ENCODE assay signal across 35 cellular contexts in genomic region chr17:65916425-65916824, GRCh38.
A peak's percentile ranks its signal among the peaks of the same experiment; 100 is the strongest.
DNase-seq lines count a peak whose midpoint lies in the region; ATAC-seq, FAIRE-seq and TF ChIP-seq lines count a peak whose summit lies in the region.
"Had no signal": no experiment of that assay in that cellular context is flagged by ENCODE, and none has a peak within 500 bp of the region (broad histone marks: within the 10 kb centered on the region; RNA-seq: fewer than 3 reads in every experiment).

No MANE protein-coding gene starts in this region.

- no peak for TF ChIP-seq EP300 in HepG2 (IDR thresholded peaks at IDR 0.05; ENCODE audit: low read depth in 2 of 2, low read length in 2 of 2)
- TF ChIP-seq EP300 in HepG2 (CRISPR knock-in tag; IDR thresholded peaks at IDR 0.05; ENCODE audit: borderline replicate concordance) = no peak
- no peak for TF ChIP-seq EP300 in gastroesophageal sphincter (IDR thresholded peaks at IDR 0.05)

- peaks cover 24% of the 10 kb centered on the region for H3K4me1 Mint-ChIP-seq in activated CD4-positive, alpha-beta T cell treated with anti-CD3 and anti-CD28 coated beads for 36 hours
- H3K4me1 Mint-ChIP-seq in neural progenitor cell = peaks cover 28% of the 10 kb centered on the region
- H3K4me1 Mint-ChIP-seq: CD14-positive monocyte had no signal

- no peaks in the 10 kb centered on the region for H3K27me3 ChIP-seq in HepG2 (ENCODE audit: control insufficient read depth in 1 of 2, insufficient read depth in 2 of 2, low read length in 2 of 2)
- H3K27me3 ChIP-seq in right lobe of liver = no peaks in the 10 kb centered on the region
- H3K27me3 ChIP-seq in neural progenitor cell = no peaks in the 10 kb centered on the region
- no peaks in the 10 kb centered on the region for H3K27me3 ChIP-seq in gastroesophageal sphincter
- H3K27me3 ChIP-seq: BLaER1; BLaER1 treated with 17β-estradiol and CSF1 and Interleukin-3, amounts not matched to agents 10 nM and 100 nM had no signal

- H3K4me3 ChIP-seq in HepG2 (replicated peaks in 1 of 3; ENCODE audit: insufficient read depth in 1 of 3, low read depth in 2 of 3, low read length in 3 of 3) (no peak overlapping the region), right lobe of liver (no peak overlapping the region), neural progenitor cell (no peak overlapping the region), gastroesophageal sphincter (no peak overlapping the region)
- H3K4me3 ChIP-seq: A549; BLaER1; BLaER1 treated with 17β-estradiol and CSF1 and Interleukin-3, amounts not matched to agents 10 nM and 100 nM had no signal

- no peak for TF ChIP-seq CTCF in HepG2 (CRISPR knock-in tag; IDR thresholded peaks at IDR 0.05)
- TF ChIP-seq CTCF in right lobe of liver (IDR thresholded peaks at IDR 0.05) = no peak
- no peak for TF ChIP-seq CTCF in neural progenitor cell (IDR thresholded peaks at IDR 0.05)
- no peak for TF ChIP-seq CTCF in gastroesophageal sphincter (IDR thresholded peaks at IDR 0.05)

- no TSS peak for BruUV-seq in HepG2 (replicated peaks; lab: Mats Ljungman, UMichigan)

- CTCF ChIA-PET in activated CD4-positive, alpha-beta T cell treated with anti-CD3 and anti-CD28 coated beads for 36 hours (lab: Charles Lee) = interaction anchor here (0.6 kb wide), 1 partner anchor 625 kb away, joined by 3 read pairs; no protein-coding TSS in a partner anchor
- CTCF ChIA-PET in HepG2 (lab: Yijun Ruan, JAX; ENCODE audit: low intra/inter-chr PET ratio, low total read pairs) = no interaction called here

- POLR2A ChIA-PET in activated CD4-positive, alpha-beta T cell treated with anti-CD3 and anti-CD28 coated beads for 36 hours (lab: Charles Lee) = interaction anchor here (0.6 kb wide), 1 partner anchor 1678 kb away, joined by 3 read pairs; no protein-coding TSS in a partner anchor
- POLR2A ChIA-PET in HepG2 (lab: Yijun Ruan, JAX) = no interaction called here

- H3K9me3 Mint-ChIP-seq in activated CD4-positive, alpha-beta T cell treated with anti-CD3 and anti-CD28 coated beads for 36 hours (ENCODE audit: low read depth) = peaks cover 7% of the 10 kb centered on the region
- H3K9me3 Mint-ChIP-seq in neural progenitor cell = peaks cover 8% of the 10 kb centered on the region
- H3K9me3 Mint-ChIP-seq: CD8-positive, alpha-beta T cell had no signal

- H4K20me1 ChIP-seq in HepG2 (ENCODE audit: insufficient read depth, low read length) (no peaks in the 10 kb centered on the region), neural progenitor cell (ENCODE audit: low read depth) (no peaks in the 10 kb centered on the region)
- H4K20me1 ChIP-seq: BLaER1; BLaER1 treated with 17β-estradiol and CSF1 and Interleukin-3, amounts not matched to agents 10 nM and 100 nM had no signal

- no peaks in the 10 kb centered on the region for H3K27me3 Mint-ChIP-seq in activated CD4-positive, alpha-beta T cell treated with anti-CD3 and anti-CD28 coated beads for 36 hours
- peaks cover 6% of the 10 kb centered on the region for H3K27me3 Mint-ChIP-seq in neural progenitor cell (ENCODE audit: insufficient read depth, low read depth)
- H3K27me3 Mint-ChIP-seq: B cell; CD4-positive, alpha-beta memory T cell; CD4-positive, alpha-beta T cell had no signal

- no peak overlapping the region for H3K4me2 ChIP-seq in HepG2 (ENCODE audit: low read depth, low read length)
- no peak overlapping the region for H3K4me2 ChIP-seq in neural progenitor cell
- H3K4me2 ChIP-seq: A549; BLaER1; BLaER1 treated with 17β-estradiol and CSF1 and Interleukin-3, amounts not matched to agents 10 nM and 100 nM had no signal

- no peak for DNase-seq in activated CD4-positive, alpha-beta T cell treated with anti-CD3 and anti-CD28 coated beads for 36 hours
- DNase-seq in activated CD4-positive, alpha-beta T cell treated with anti-CD3 and anti-CD28 coated beads, Interleukin-2, amount 50 U/mL, for 1 hour = no peak
- DNase-seq in HepG2 (ENCODE audit: low spot score) = peak; percentile 34
- DNase-seq in right lobe of liver = no peak
- DNase-seq in neural progenitor cell (ENCODE audit: low spot score) = no peak
- DNase-seq: 8988T; ACHN; AML-193; BE2C; C1 segment of cervical spinal cord; Caco-2; Calu3; CD4-positive, alpha-beta memory T cell; CD4-positive, alpha-beta T cell; CD4-positive, CD25-positive, alpha-beta regulatory T cell; CD8-positive, alpha-beta memory T cell; CD8-positive, alpha-beta T cell; COR-L47; DMS 273 treated with DMSO at 0.1 percent for 48 hours; DMS153; DMS53; DMS79; DMS79 treated with DMSO at 0.1 percent for 48 hours; DND-41; EL had no signal

- intact Hi-C loops in activated CD4-positive, alpha-beta T cell treated with anti-CD3 and anti-CD28 coated beads for 36 hours (cut with DNase I, micrococcal nuclease) = no loop called here
- intact Hi-C loops in HepG2 (cut with micrococcal nuclease; ENCODE audit: unreplicated experiment) = no loop called here
- intact Hi-C loops in right lobe of liver (cut with DNase I) = no loop called here

- no peak overlapping the region for H3K9ac ChIP-seq in HepG2 (ENCODE audit: insufficient read depth, low read depth, low read length)
- H3K9ac ChIP-seq in neural progenitor cell = no peak overlapping the region
- H3K9ac ChIP-seq: BLaER1; BLaER1 treated with 17β-estradiol and CSF1 and Interleukin-3, amounts not matched to agents 10 nM and 100 nM had no signal

- H3K36me3 Mint-ChIP-seq in activated CD4-positive, alpha-beta T cell treated with anti-CD3 and anti-CD28 coated beads for 36 hours (ENCODE audit: low read depth) = peaks cover 2% of the 10 kb centered on the region
- peaks cover 25% of the 10 kb centered on the region for H3K36me3 Mint-ChIP-seq in neural progenitor cell
- H3K36me3 Mint-ChIP-seq: CD14-positive monocyte; CD4-positive, CD25-positive, alpha-beta regulatory T cell; CD8-positive, alpha-beta T cell had no signal

- WGBS in HepG2 (ENCODE audit: low lambda C conversion rate) = 14% methylated on average over 2 of the region's 2 CpGs
- 81% methylated on average over 2 of the region's 2 CpGs for WGBS in right lobe of liver (ENCODE audit: insufficient coverage, low coverage, low lambda C conversion rate, missing lambda C conversion rate)
- 80 to 100% methylated on average over 1 to 2 of the region's 2 CpGs for WGBS in gastroesophageal sphincter (ENCODE audit: low coverage in 1 of 2), 2 donors

- no peak overlapping the region for H2AFZ ChIP-seq in HepG2 (ENCODE audit: low read length)
- no peak overlapping the region for H2AFZ ChIP-seq in neural progenitor cell (replicated peaks)

- H3K4me3 Mint-ChIP-seq in activated CD4-positive, alpha-beta T cell treated with anti-CD3 and anti-CD28 coated beads for 36 hours = no peak overlapping the region
- no peak overlapping the region for H3K4me3 Mint-ChIP-seq in neural progenitor cell
- H3K4me3 Mint-ChIP-seq: B cell; CD14-positive monocyte; CD4-positive, alpha-beta T cell; CD8-positive, alpha-beta memory T cell; CD8-positive, alpha-beta T cell had no signal

- no peaks in the 10 kb centered on the region for H3K79me2 ChIP-seq in HepG2 (ENCODE audit: insufficient read depth, low read length)
- H3K79me2 ChIP-seq in neural progenitor cell (ENCODE audit: low read depth) = no peaks in the 10 kb centered on the region

- in situ Hi-C loops in HepG2 (cut with HindIII; ENCODE audit: extremely low pct_ligation_motif_present, low pct_unique_long_range_greater_than_20kb) = no loop called here

- peak overlapping the region; percentile 70 for H3K27ac Mint-ChIP-seq in activated CD4-positive, alpha-beta T cell treated with anti-CD3 and anti-CD28 coated beads for 36 hours
- H3K27ac Mint-ChIP-seq in neural progenitor cell = peak overlapping the region; percentile 44
- H3K27ac Mint-ChIP-seq: B cell; CD4-positive, alpha-beta T cell; CD4-positive, CD25-positive, alpha-beta regulatory T cell; CD8-positive, alpha-beta T cell had no signal

- H3K27ac ChIP-seq in HepG2 (ENCODE audit: extremely low read length, insufficient read depth, low read length) (no peak overlapping the region), right lobe of liver (no peak overlapping the region), neural progenitor cell (no peak overlapping the region), gastroesophageal sphincter (no peak overlapping the region)
- H3K27ac ChIP-seq: 22Rv1; A549; BLaER1; BLaER1 treated with 17β-estradiol and CSF1 and Interleukin-3, amounts not matched to agents 10 nM and 100 nM; C4-2B had no signal

- no peaks in the 10 kb centered on the region for H3F3A ChIP-seq in neural progenitor cell (ENCODE audit: low read depth)

- no peak for TF ChIP-seq POLR2A in HepG2 (IDR thresholded peaks at IDR 0.05; ENCODE audit: insufficient read depth in 1 of 2, low read depth in 2 of 2, low read length in 2 of 2)
- TF ChIP-seq POLR2A in right lobe of liver (IDR thresholded peaks at IDR 0.05) = no peak
- TF ChIP-seq POLR2A in gastroesophageal sphincter (IDR thresholded peaks at IDR 0.05) = no peak

- no peaks in the 10 kb centered on the region for H3K9me3 ChIP-seq in HepG2 (ENCODE audit: low read length)
- peaks cover 0 to 3% (median 0%) of the 10 kb centered on the region in 4 donors for H3K9me3 ChIP-seq in right lobe of liver
- no peaks in the 10 kb centered on the region for H3K9me3 ChIP-seq in neural progenitor cell (ENCODE audit: low read depth)
- no peaks in the 10 kb centered on the region for H3K9me3 ChIP-seq in gastroesophageal sphincter
- H3K9me3 ChIP-seq: A549, BE2C, Caco-2 had no signal

- peaks cover 48% of the 10 kb centered on the region for H3K4me1 ChIP-seq in HepG2 (ENCODE audit: insufficient read depth, low read length)
- no peaks in the 10 kb centered on the region for H3K4me1 ChIP-seq in right lobe of liver
- H3K4me1 ChIP-seq in neural progenitor cell = peaks cover 11% of the 10 kb centered on the region
- no peaks in the 10 kb centered on the region for H3K4me1 ChIP-seq in gastroesophageal sphincter
- H3K4me1 ChIP-seq: A549; BE2C; BLaER1; BLaER1 treated with 17β-estradiol and CSF1 and Interleukin-3, amounts not matched to agents 10 nM and 100 nM; Caco-2 had no signal

- no peak for TF ChIP-seq RAD21 in HepG2 (CRISPR knock-in tag; IDR thresholded peaks at IDR 0.05)

- no peak for FAIRE-seq in HepG2 (lab: Jason Lieb, UNC)
- FAIRE-seq: A204.1, A549, D721Med had no signal

- no peak for ATAC-seq in activated CD4-positive, alpha-beta T cell treated with anti-CD3 and anti-CD28 coated beads for 36 hours
- ATAC-seq in HepG2 (peak; percentile 74), right lobe of liver (no peak), gastroesophageal sphincter (no peak)
- ATAC-seq: A549; CD8-positive, alpha-beta T cell had no signal

- H3K36me3 ChIP-seq in HepG2 (replicated peaks in 1 of 2; ENCODE audit: control insufficient read depth in 1 of 2, insufficient read depth in 2 of 2, low read length in 2 of 2) (no peaks in the 10 kb centered on the region), right lobe of liver (no peaks in the 10 kb centered on the region), neural progenitor cell (no peaks in the 10 kb centered on the region), gastroesophageal sphincter (no peaks in the 10 kb centered on the region)
- H3K36me3 ChIP-seq: BE2C; BLaER1; BLaER1 treated with 17β-estradiol and CSF1 and Interleukin-3, amounts not matched to agents 10 nM and 100 nM had no signal
